In the genomic region with DNA sequence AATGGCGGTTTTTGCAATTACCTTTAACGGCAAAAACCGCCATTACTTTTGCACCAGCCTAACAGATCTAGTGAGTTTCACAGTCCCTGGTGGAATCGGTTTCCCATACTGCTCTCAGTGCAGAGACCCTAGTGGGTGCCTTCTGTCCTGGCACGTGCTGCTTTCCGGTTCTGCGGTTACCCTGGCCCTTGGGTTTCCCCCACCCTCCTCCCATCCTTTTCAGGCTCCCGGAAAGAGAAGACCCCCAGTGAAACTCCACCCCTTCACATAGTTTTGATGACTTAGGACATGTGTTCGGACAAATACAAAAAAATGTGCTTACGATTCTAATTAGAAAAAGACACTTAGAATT, we compare ENCODE assay signal across 8 cellular contexts. TPM values are rescaled to one million over a fixed set of nuclear protein-coding genes. Genes with fewer than 3 reads are reported as not detected.
DNase-seq lines count a peak whose midpoint lies in the region; ATAC-seq, FAIRE-seq and TF ChIP-seq lines count a peak whose summit lies in the region.

No MANE protein-coding gene starts in this region.

- peak overlapping the region; percentile 90 to 98 (median 95) for H3K4me3 Mint-ChIP-seq in CD4-positive, CD25-positive, alpha-beta regulatory T cell

- DNase-seq in CD4-positive, CD25-positive, alpha-beta regulatory T cell: peak in 1 of 3 donors; percentile 46
- peak in 1 of 2 experiments; percentile 39 for DNase-seq in HL-60 (ENCODE audit: low read depth in 1 of 2, low spot score in 1 of 2)
- DNase-seq in activated CD8-positive, alpha-beta memory T cell treated with anti-CD3 and anti-CD28 coated beads for 24 hours: peak; percentile 79
- DNase-seq in erythroblast (lab: John Stamatoyannopoulos, UW): peak; percentile 48 to 65
- peak in 3 of 6 donors; percentile 5 to 41 (median 33) for DNase-seq in pancreas
- DNase-seq in aorta: no peak
- no peak for DNase-seq in NCI-H82 treated with DMSO at 0.1 percent for 48 hours (lab: John Stamatoyannopoulos, UW; ENCODE audit: unreplicated experiment)

- ATAC-seq in CD4-positive, CD25-positive, alpha-beta regulatory T cell (ENCODE audit: low read depth in 2 of 2): peak in 1 of 2 donors; percentile 23
- ATAC-seq in GM21360 (IDR thresholded peaks at IDR 0.05; ENCODE audit: unreplicated experiment) (peak; percentile 20), pancreas (peak; percentile 29 to 39 (median 32)), aorta (ENCODE audit: low FRiP score) (no peak)

- peaks cover 6% of the 10 kb centered on the region for H3K36me3 ChIP-seq in CD4-positive, CD25-positive, alpha-beta regulatory T cell (ENCODE audit: control insufficient read depth, insufficient read depth, low read length)
- no peaks in the 10 kb centered on the region for H3K36me3 ChIP-seq in pancreas
- H3K36me3 ChIP-seq in aorta (ENCODE audit: control insufficient read depth in 1 of 2, insufficient read depth in 2 of 2, low read length in 1 of 2): no peaks in the 10 kb centered on the region

- H3K27me3 ChIP-seq in CD4-positive, CD25-positive, alpha-beta regulatory T cell (ENCODE audit: control insufficient read depth, insufficient read depth, low read length): no peaks in the 10 kb centered on the region
- no peaks in the 10 kb centered on the region for H3K27me3 ChIP-seq in HL-60 (ENCODE audit: insufficient read depth, poor library complexity, severe bottlenecking)
- no peaks in the 10 kb centered on the region for H3K27me3 ChIP-seq in pancreas
- no peaks in the 10 kb centered on the region for H3K27me3 ChIP-seq in aorta (ENCODE audit: control insufficient read depth in 1 of 2, insufficient read depth in 2 of 2, low read length in 1 of 2)

- peaks cover 3% of the 10 kb centered on the region for H3K36me3 Mint-ChIP-seq in CD4-positive, CD25-positive, alpha-beta regulatory T cell

- intact Hi-C loops in pancreas (cut with DNase I): no loop called here
- intact Hi-C loops in aorta (cut with DNase I): loop anchor here in 1 of 2 donors (5.0 to 10.0 kb wide), 2 partner anchors 183 to 209 kb away; partner anchors contain the start of gene TAF1

- peaks cover 0 to 1% (median 0%) of the 10 kb centered on the region in 7 donors for H3K9me3 Mint-ChIP-seq in CD4-positive, CD25-positive, alpha-beta regulatory T cell

- H3K27me3 Mint-ChIP-seq in CD4-positive, CD25-positive, alpha-beta regulatory T cell: no peaks in the 10 kb centered on the region

- H3K4me1 ChIP-seq in CD4-positive, CD25-positive, alpha-beta regulatory T cell (ENCODE audit: control insufficient read depth, insufficient read depth, low read length, poor library complexity, severe bottlenecking): peaks cover 19% of the 10 kb centered on the region
- H3K4me1 ChIP-seq in pancreas (no peaks in the 10 kb centered on the region), aorta (ENCODE audit: control insufficient read depth in 1 of 2, insufficient read depth in 2 of 2, low read length in 2 of 2) (no peaks in the 10 kb centered on the region)

- 0 to 41% methylated on average over 10 of the region's 10 CpGs for WGBS in pancreas, 2 donors
- WGBS in aorta, 2 donors: 3 to 37% methylated on average over 10 of the region's 10 CpGs

- H3K4me3 ChIP-seq in CD4-positive, CD25-positive, alpha-beta regulatory T cell (ENCODE audit: low read depth, low read length): peak overlapping the region; percentile 87
- H3K4me3 ChIP-seq in HL-60 (replicated peaks; ENCODE audit: insufficient read depth, low read length) (peak overlapping the region; percentile 20; the same call in 1 of the 2 replicates), pancreas (peak overlapping the region in 2 of 4 donors; percentile 23 to 37), aorta (ENCODE audit: low read length in 2 of 2) (peak overlapping the region; percentile 21 to 69)

- no peak for TF ChIP-seq CTCF in HL-60 (IDR thresholded peaks at IDR 0.05; ENCODE audit: insufficient read depth, low read length)
- no peak for TF ChIP-seq CTCF in pancreas (IDR thresholded peaks at IDR 0.05)

- peak overlapping the region; percentile 98 to 99 (median 98) for H3K27ac Mint-ChIP-seq in CD4-positive, CD25-positive, alpha-beta regulatory T cell

- no peak for FAIRE-seq in pancreas (lab: Jason Lieb, UNC)

- H3K27ac ChIP-seq in CD4-positive, CD25-positive, alpha-beta regulatory T cell (ENCODE audit: insufficient read depth, low read length, poor library complexity, severe bottlenecking): peak overlapping the region; percentile 97
- H3K27ac ChIP-seq in HL-60 (replicated peaks): peak overlapping the region; percentile 95
- H3K27ac ChIP-seq in pancreas: peak overlapping the region; percentile 37 to 87 (median 75)
- peak overlapping the region in 1 of 2 donors; percentile 71 for H3K27ac ChIP-seq in aorta (ENCODE audit: low read depth in 1 of 2, low read length in 2 of 2)

- no peak for TF ChIP-seq POLR2A in erythroblast (IDR thresholded peaks at IDR 0.05; ENCODE audit: low read length)

- H3K9me3 ChIP-seq in CD4-positive, CD25-positive, alpha-beta regulatory T cell (ENCODE audit: control insufficient read depth in 2 of 2, low read length in 2 of 2): no peaks in the 10 kb centered on the region
- H3K9me3 ChIP-seq in pancreas: no peaks in the 10 kb centered on the region
- H3K9me3 ChIP-seq in aorta (ENCODE audit: control insufficient read depth, low read length): no peaks in the 10 kb centered on the region

- peaks cover 0 to 26% (median 5%) of the 10 kb centered on the region in 4 donors for H3K4me1 Mint-ChIP-seq in CD4-positive, CD25-positive, alpha-beta regulatory T cell

RNA-seq across cellular contexts. Expression of gene NLGN3, which starts 36.9 kb away (rescaled TPM):
- 4.4 TPM for total RNA-seq in CD4-positive, CD25-positive, alpha-beta regulatory T cell
- polyA plus RNA-seq in CD4-positive, CD25-positive, alpha-beta regulatory T cell: under 1 TPM in 1 of 4 donors, not detected in 3; 0.05 TPM
- under 1 TPM; 0.04 to 0.56 (median 0.21) TPM for total RNA-seq in pancreas
- under 1 TPM; 0.11 to 0.33 TPM for polyA plus RNA-seq in pancreas
- 1 to 10 TPM; 1.5 to 4.5 TPM for total RNA-seq in aorta
- 1 to 10 TPM in 1 of 2 donors, under 1 TPM in 1; 0.63 to 1.2 TPM for polyA plus RNA-seq in aorta

RNA-seq across cellular contexts. Expression of gene GJB1, which starts 41.5 kb away (rescaled TPM):
- total RNA-seq in CD4-positive, CD25-positive, alpha-beta regulatory T cell: not detected
- polyA plus RNA-seq in CD4-positive, CD25-positive, alpha-beta regulatory T cell: not detected
- total RNA-seq in pancreas (10 to 100 TPM; 48.2 to 70.6 (median 56.2) TPM), aorta (not detected)
- polyA plus RNA-seq in pancreas (10 to 100 TPM; 40.1 to 63.4 TPM), aorta (1 to 10 TPM in 1 of 2 donors, not detected in 1; 2.0 TPM)

Comparison
In these comparisons a context has a peak if more than half of its experiments do, and no peak if none do; other contexts are left out.
1. DNase-seq: peak in activated CD8-positive, alpha-beta memory T cell treated with anti-CD3 and anti-CD28 coated beads for 24 hours (single experiment) and erythroblast (2 of 2); none in aorta (0 of 2) and NCI-H82 treated with DMSO at 0.1 percent for 48 hours (single experiment).
2. RNA of gene GJB1, which starts 41.5 kb away (total RNA-seq): 48.2 to 70.6 TPM in pancreas; not detected in aorta and not detected in CD4-positive, CD25-positive, alpha-beta regulatory T cell (single experiment); every median in the first group is over 10 times any median in the second.